In genomic region chr14:98234208-98234607, GRCh38 we compare ENCODE assay signal across 20 cellular contexts.
A peak's percentile ranks its signal among the peaks of the same experiment; 100 is the strongest.
DNase-seq lines count a peak whose midpoint lies in the region; ATAC-seq, FAIRE-seq and TF ChIP-seq lines count a peak whose summit lies in the region.
"Had no signal": no experiment of that assay in that cellular context is flagged by ENCODE, and none has a peak within 500 bp of the region (broad histone marks: within the 10 kb centered on the region; RNA-seq: fewer than 3 reads in every experiment).

No MANE protein-coding gene starts in this region.

- peaks cover 4% of the 10 kb centered on the region for H3K9me3 Mint-ChIP-seq in activated T-cell treated with anti-CD3 and anti-CD28 coated beads, Interleukin-2, amount 50 U/mL, for 4 hours
- peaks cover 12% of the 10 kb centered on the region for H3K9me3 Mint-ChIP-seq in astrocyte (ENCODE audit: unreplicated experiment)

- H3K36me3 ChIP-seq in astrocyte (ENCODE audit: insufficient read depth, low read length) (no peaks in the 10 kb centered on the region), smooth muscle cell (ENCODE audit: low read depth) (no peaks in the 10 kb centered on the region)
- H3K36me3 ChIP-seq: vagina had no signal

- H3K4me3 Mint-ChIP-seq in activated T-cell treated with anti-CD3 and anti-CD28 coated beads, Interleukin-2, amount 50 U/mL, for 4 hours: no peak overlapping the region
- H3K4me3 Mint-ChIP-seq in astrocyte (ENCODE audit: unreplicated experiment): no peak overlapping the region
- H3K4me3 Mint-ChIP-seq: GM23338 had no signal

- no peaks in the 10 kb centered on the region for H3K27me3 Mint-ChIP-seq in activated T-cell treated with anti-CD3 and anti-CD28 coated beads, Interleukin-2, amount 50 U/mL, for 4 hours (ENCODE audit: low read depth)
- H3K27me3 Mint-ChIP-seq in astrocyte (ENCODE audit: low read depth, unreplicated experiment): peaks cover 5% of the 10 kb centered on the region

- no peaks in the 10 kb centered on the region for H3K27me3 ChIP-seq in astrocyte (ENCODE audit: insufficient read depth, low read length)
- no peaks in the 10 kb centered on the region for H3K27me3 ChIP-seq in smooth muscle cell (ENCODE audit: low read depth)
- H3K27me3 ChIP-seq: vagina had no signal

- H3K27ac Mint-ChIP-seq in astrocyte (ENCODE audit: unreplicated experiment): peak overlapping the region; percentile 88

- peak overlapping the region; percentile 3 for H3K4me3 ChIP-seq in astrocyte (ENCODE audit: insufficient read depth, low read depth, low read length)
- no peak overlapping the region for H3K4me3 ChIP-seq in smooth muscle cell
- H3K4me3 ChIP-seq: GM23338, lung, skin epidermis, vagina had no signal

- H3K4me2 ChIP-seq in astrocyte (ENCODE audit: low read length) (peak overlapping the region; percentile 74), smooth muscle cell (peak overlapping the region; percentile 17)
- H3K4me2 ChIP-seq: GM23338 had no signal

- H3K4me1 Mint-ChIP-seq in activated T-cell treated with anti-CD3 and anti-CD28 coated beads, Interleukin-2, amount 50 U/mL, for 4 hours (ENCODE audit: low read depth): peaks cover 63% of the 10 kb centered on the region
- peaks cover 11% of the 10 kb centered on the region for H3K4me1 Mint-ChIP-seq in astrocyte (ENCODE audit: low read depth, unreplicated experiment)

- H3K4me1 ChIP-seq in astrocyte (ENCODE audit: insufficient read depth, low read length): peaks cover 6% of the 10 kb centered on the region
- H3K4me1 ChIP-seq in smooth muscle cell (ENCODE audit: low read depth): peaks cover 8% of the 10 kb centered on the region
- H3K4me1 ChIP-seq: vagina had no signal

- H3K9ac ChIP-seq in astrocyte (ENCODE audit: low read length) (peak overlapping the region; percentile 3), smooth muscle cell (ENCODE audit: low read depth) (peak overlapping the region; percentile 20)

- FAIRE-seq in astrocyte (lab: Jason Lieb, UNC): no peak
- FAIRE-seq: colon, endothelial cell of umbilical vein, GM12892 had no signal

- no peaks in the 10 kb centered on the region for H3K36me3 Mint-ChIP-seq in activated T-cell treated with anti-CD3 and anti-CD28 coated beads, Interleukin-2, amount 50 U/mL, for 4 hours (ENCODE audit: insufficient read depth)
- no peaks in the 10 kb centered on the region for H3K36me3 Mint-ChIP-seq in astrocyte (ENCODE audit: low read depth, unreplicated experiment)

- H2AFZ ChIP-seq in astrocyte (ENCODE audit: low read depth, low read length): peak overlapping the region; percentile 52
- peak overlapping the region; percentile 83 for H2AFZ ChIP-seq in smooth muscle cell (ENCODE audit: low read depth)

- WGBS in smooth muscle cell (ENCODE audit: low lambda C conversion rate): 34% methylated on average over 2 of the region's 2 CpGs

- H3K9me3 ChIP-seq in astrocyte (ENCODE audit: insufficient read depth, low read depth, low read length) (no peaks in the 10 kb centered on the region), smooth muscle cell (replicated peaks; ENCODE audit: low read depth) (no peaks in the 10 kb centered on the region)
- H3K9me3 ChIP-seq: vagina had no signal

- peak; percentile 83 to 90 for ATAC-seq in activated T-cell treated with anti-CD3 and anti-CD28 coated beads, Interleukin-2, amount 50 U/mL, for 4 hours
- ATAC-seq in GM18867 (IDR thresholded peaks at IDR 0.05; ENCODE audit: unreplicated experiment) (peak; percentile 53), HG02571 (IDR thresholded peaks at IDR 0.05; ENCODE audit: unreplicated experiment) (no peak)

- no peak for TF ChIP-seq CTCF in astrocyte (IDR thresholded peaks at IDR 0.05; ENCODE audit: insufficient read depth, low read depth, low read length)
- no peak for TF ChIP-seq CTCF in smooth muscle cell (IDR thresholded peaks at IDR 0.05; ENCODE audit: borderline replicate concordance, insufficient read depth, poor library complexity, severe bottlenecking)

- H3K27ac ChIP-seq in astrocyte (ENCODE audit: low read depth, low read length) (no peak overlapping the region), smooth muscle cell (ENCODE audit: low read depth) (peak overlapping the region; percentile 61)
- H3K27ac ChIP-seq: skin epidermis, vagina, VCaP had no signal

- no peak for DNase-seq in activated T-cell treated with anti-CD3 and anti-CD28 coated beads, Interleukin-2, amount 50 U/mL, for 4 hours
- no peak for DNase-seq in activated T-cell treated with anti-CD3 and anti-CD28 coated beads for 4 hours
- peak; percentile 48 for DNase-seq in astrocyte (ENCODE audit: low read depth)
- no peak for DNase-seq in smooth muscle cell (lab: John Stamatoyannopoulos, UW; ENCODE audit: unreplicated experiment)
- DNase-seq in cerebellum (ENCODE audit: low spot score): no peak
- no peak for DNase-seq in HK-2 (ENCODE audit: unreplicated experiment)
- DNase-seq: COR-L47, NCI-H1417, posterior cingulate gyrus, SW 1271 had no signal

- H3F3A ChIP-seq in smooth muscle cell (ENCODE audit: low read depth): no peaks in the 10 kb centered on the region

- H4K20me1 ChIP-seq in astrocyte (ENCODE audit: insufficient read depth, low read length) (no peaks in the 10 kb centered on the region), smooth muscle cell (ENCODE audit: low read depth) (no peaks in the 10 kb centered on the region)

- H3K79me2 ChIP-seq in astrocyte (ENCODE audit: insufficient read depth, low read length) (no peaks in the 10 kb centered on the region), smooth muscle cell (ENCODE audit: low read depth) (no peaks in the 10 kb centered on the region)
